In genomic region chr18:49149011-49149410, GRCh38 we compare ENCODE assay signal across 22 cellular contexts.
"Had no signal": no experiment of that assay in that cellular context is flagged by ENCODE, and none has a peak within 500 bp of the region (broad histone marks: within the 10 kb centered on the region; RNA-seq: fewer than 3 reads in every experiment).

No MANE protein-coding gene starts in this region.

- H3K4me1 Mint-ChIP-seq: nephron progenitor cell; neural crest cell; stimulated activated effector memory CD8-positive, alpha-beta T cell treated with anti-CD3 and anti-CD28 coated beads, Interleukin-12 subunit alpha, Interleukin-12 subunit beta, amount 100 ng/mL, for 72 hours; stimulated activated naive B cell treated with anti-CD40 and anti-IgM and Interleukin-4, amounts not matched to agents 10 μg/mL and 1 μg/mL and 100 μg/mL, for 72 hours had no signal

- H3K9me3 Mint-ChIP-seq: natural killer cell treated with Interleukin-12 subunit alpha and Interleukin-12 subunit beta and Interleukin-15 and Interleukin-18, amount 100 ng/mL, for 72 hours had no signal

- H3K27me3 Mint-ChIP-seq: natural killer cell treated with Interleukin-12 subunit alpha and Interleukin-12 subunit beta and Interleukin-15 and Interleukin-18, amount 100 ng/mL, for 72 hours; stimulated activated naive B cell treated with anti-CD40 and anti-IgM and Interleukin-4, amounts not matched to agents 10 μg/mL and 1 μg/mL and 100 μg/mL, for 72 hours; stimulated activated naive CD8-positive, alpha-beta T cell treated with anti-CD3 and anti-CD28 coated beads, Interleukin-15, Interleukin-2, amounts not matched to agents 100 ng/mL and 50 ng/mL, for 24 hours had no signal

- ATAC-seq: natural killer cell treated with Interleukin-12 subunit alpha and Interleukin-12 subunit beta and Interleukin-15 and Interleukin-18, amount 100 ng/mL, for 72 hours; pancreas; psoas muscle; right cardiac atrium; right lobe of liver; stimulated activated effector memory CD8-positive, alpha-beta T cell treated with anti-CD3 and anti-CD28 coated beads, Interleukin-12 subunit alpha, Interleukin-12 subunit beta, amount 100 ng/mL, for 72 hours; stimulated activated naive B cell treated with anti-CD40 and anti-IgM and Interleukin-4, amounts not matched to agents 10 μg/mL and 1 μg/mL and 100 μg/mL, for 72 hours had no signal

- DNase-seq: nephron progenitor cell; nucleus accumbens; pancreas; psoas muscle; right cardiac atrium; right lobe of liver; sigmoid colon; small intestine; stimulated activated CD4-positive, alpha-beta T cell treated with anti-CD3 and anti-CD28 coated beads, Interleukin-15, amount 100 ng/mL, for 24 hours; stimulated activated CD4-positive, alpha-beta T cell treated with anti-CD3 and anti-CD28 coated beads, Interleukin-2, amount 100 ng/mL, for 24 hours; stimulated activated CD4-positive, alpha-beta T cell treated with anti-CD3 and anti-CD28 coated beads, Interleukin-2, amount 100 ng/mL, for 48 hours; stimulated activated CD4-positive, alpha-beta T cell treated with anti-CD3 and anti-CD28 coated beads, Interleukin-4, amount 100 ng/mL, for 24 hours; stimulated activated naive B cell treated with anti-CD40 and anti-IgM and Interleukin-4, amounts not matched to agents 10 μg/mL and 1 μg/mL and 100 μg/mL, for 72 hours; stimulated activated naive CD4-positive, alpha-beta T cell treated with Interleukin-2 at 50 U/mL for 16 hours; stomach; thyroid gland; trophoblast cell; upper lobe of left lung had no signal

- H3K27ac Mint-ChIP-seq: nephron progenitor cell; stimulated activated effector memory CD8-positive, alpha-beta T cell treated with anti-CD3 and anti-CD28 coated beads, Interleukin-12 subunit alpha, Interleukin-12 subunit beta, amount 100 ng/mL, for 72 hours; stimulated activated naive B cell treated with anti-CD40 and anti-IgM and Interleukin-4, amounts not matched to agents 10 μg/mL and 1 μg/mL and 100 μg/mL, for 72 hours; stimulated activated naive CD8-positive, alpha-beta T cell treated with anti-CD3 and anti-CD28 coated beads, Interleukin-15, Interleukin-2, amounts not matched to agents 100 ng/mL and 50 ng/mL, for 24 hours had no signal

- H3K36me3 Mint-ChIP-seq: stimulated activated effector memory CD8-positive, alpha-beta T cell treated with anti-CD3 and anti-CD28 coated beads, Interleukin-12 subunit alpha, Interleukin-12 subunit beta, amount 100 ng/mL, for 72 hours had no signal

- H3K4me3 Mint-ChIP-seq: natural killer cell treated with Interleukin-12 subunit alpha and Interleukin-12 subunit beta and Interleukin-15 and Interleukin-18, amount 100 ng/mL, for 72 hours; nephron progenitor cell; neural crest cell; stimulated activated effector memory CD8-positive, alpha-beta T cell treated with anti-CD3 and anti-CD28 coated beads, Interleukin-12 subunit alpha, Interleukin-12 subunit beta, amount 100 ng/mL, for 72 hours; stimulated activated naive B cell treated with anti-CD40 and anti-IgM and Interleukin-4, amounts not matched to agents 10 μg/mL and 1 μg/mL and 100 μg/mL, for 72 hours; stimulated activated naive CD8-positive, alpha-beta T cell treated with anti-CD3 and anti-CD28 coated beads, Interleukin-15, Interleukin-2, amounts not matched to agents 100 ng/mL and 50 ng/mL, for 24 hours had no signal
